In genomic region chr2:160213511-160213910, GRCh38 we compare ENCODE assay signal across 17 cellular contexts. TPM values are rescaled to one million over a fixed set of nuclear protein-coding genes. Genes with fewer than 3 reads are reported as not detected.
"Had no signal": no experiment of that assay in that cellular context is flagged by ENCODE, and none has a peak within 500 bp of the region (broad histone marks: within the 10 kb centered on the region; RNA-seq: fewer than 3 reads in every experiment).

No MANE protein-coding gene starts in this region.

- H3K4me1 ChIP-seq: prostate gland had no signal

- H3K27me3 ChIP-seq: foreskin keratinocyte, stomach had no signal

- H3K36me3 ChIP-seq: prostate gland, stomach had no signal

- H3K4me3 ChIP-seq: dorsolateral prefrontal cortex, lung, prostate gland, stomach had no signal

- DNase-seq: activated CD4-positive, alpha-beta T cell treated with anti-CD3 and anti-CD28 coated beads, Interleukin-2, amount 50 U/mL, for 4 hours; activated gamma-delta T cell; activated naive CD8-positive, alpha-beta T cell treated with anti-CD3 and anti-CD28 coated beads for 36 hours; amniotic stem cell; caudate nucleus; dorsolateral prefrontal cortex; foreskin keratinocyte; midbrain; right cardiac atrium; small intestine; stimulated activated CD4-positive, alpha-beta T cell treated with anti-CD3 and anti-CD28 coated beads, Interleukin-4, amount 100 ng/mL, for 24 hours; stomach had no signal

- H3K27ac ChIP-seq: dorsolateral prefrontal cortex, prostate gland, stomach had no signal

- H3K9me3 ChIP-seq: prostate gland, stomach had no signal

- ATAC-seq: left lobe of liver had no signal

RNA-seq across cellular contexts. Expression of gene ITGB6, which starts 13.4 kb away (rescaled TPM):
- total RNA-seq: activated naive CD8-positive, alpha-beta T cell treated with anti-CD3 and anti-CD28 coated beads for 36 hours; dorsolateral prefrontal cortex; fibroblast of lung; temporal lobe had no signal
